Comparison of ENCODE assay signal across 21 cellular contexts in genomic region chr4:123133397-123134050, GRCh38.
A peak's percentile ranks its signal among the peaks of the same experiment; 100 is the strongest.
DNase-seq lines count a peak whose midpoint lies in the region; ATAC-seq, FAIRE-seq and TF ChIP-seq lines count a peak whose summit lies in the region.
"Had no signal": no experiment of that assay in that cellular context is flagged by ENCODE, and none has a peak within 500 bp of the region (broad histone marks: within the 10 kb centered on the region; RNA-seq: fewer than 3 reads in every experiment).

No MANE protein-coding gene starts in this region.

- no peak overlapping the region for H3K27ac ChIP-seq in small intestine (ENCODE audit: low read depth in 1 of 2, low read length in 1 of 2)
- H3K27ac ChIP-seq: GM23248, HL-60 had no signal

- CTCF ChIA-PET in WTC11 (lab: Charles Lee) = no interaction called here

- TF ChIP-seq CTCF in WTC11 (IDR thresholded peaks at IDR 0.05) = no peak

- no peaks in the 10 kb centered on the region for H3K9me3 Mint-ChIP-seq in WTC11
- no peaks in the 10 kb centered on the region for H3K9me3 Mint-ChIP-seq in activated T-cell treated with anti-CD3 and anti-CD28 coated beads, Interleukin-2, amount 50 U/mL, for 4 hours
- H3K9me3 Mint-ChIP-seq: T-cell had no signal

- DNase-seq in WTC11 (ENCODE audit: low spot score) = no peak
- DNase-seq in NCI-H2227 (lab: John Stamatoyannopoulos, UW; ENCODE audit: unreplicated experiment) = no peak
- no peak for DNase-seq in small intestine
- DNase-seq in COLO829 (ENCODE audit: low spot score) = no peak
- no peak for DNase-seq in activated T-cell treated with anti-CD3 and anti-CD28 coated beads, Interleukin-2, amount 50 U/mL, for 4 hours
- DNase-seq: activated CD4-positive, alpha-beta T cell treated with anti-CD3 and anti-CD28 coated beads for 48 hours; activated T-cell treated with anti-CD3 and anti-CD28 coated beads, Interleukin-2, amount 50 U/mL, for 48 hours; BE2C; DMS53; GM23248; head of caudate nucleus; Kasumi-1; kidney; NCI-H187; NCI-H69; T-cell had no signal

- H3K27me3 Mint-ChIP-seq in WTC11 (ENCODE audit: low read depth) = no peaks in the 10 kb centered on the region
- no peaks in the 10 kb centered on the region for H3K27me3 Mint-ChIP-seq in activated T-cell treated with anti-CD3 and anti-CD28 coated beads, Interleukin-2, amount 50 U/mL, for 4 hours (ENCODE audit: low read depth)
- H3K27me3 Mint-ChIP-seq: T-cell had no signal

- WGBS in small intestine, 3 donors = 62 to 73% (median 65%) methylated on average over 4 of the region's 4 CpGs

- H3K27me3 ChIP-seq in small intestine (ENCODE audit: control insufficient read depth in 2 of 2, insufficient read depth in 2 of 2, low read length in 2 of 2) = no peaks in the 10 kb centered on the region
- H3K27me3 ChIP-seq: BE2C had no signal

- ATAC-seq in GM18909 (IDR thresholded peaks at IDR 0.05; ENCODE audit: poor library complexity, unreplicated experiment) (peak; percentile 79), GM21529 (IDR thresholded peaks at IDR 0.05; ENCODE audit: unreplicated experiment) (peak; percentile 76), HG03039 (IDR thresholded peaks at IDR 0.05; ENCODE audit: unreplicated experiment) (peak; percentile 89), WTC11 (no peak)
- no peak for ATAC-seq in activated T-cell treated with anti-CD3 and anti-CD28 coated beads, Interleukin-2, amount 50 U/mL, for 4 hours
- ATAC-seq: T-cell had no signal

- POLR2A ChIA-PET in WTC11 (lab: Charles Lee) = interaction anchor here (0.6 kb wide), 1 partner anchor 19 kb away, joined by 5 read pairs; no protein-coding TSS in a partner anchor

- 0 out of 2 replicates have a peak overlapping the region, but pooled peaks have one; percentile 13 for H3K27ac Mint-ChIP-seq in WTC11
- H3K27ac Mint-ChIP-seq: T-cell had no signal

- H3K4me3 Mint-ChIP-seq in WTC11 = no peak overlapping the region
- no peak overlapping the region for H3K4me3 Mint-ChIP-seq in activated T-cell treated with anti-CD3 and anti-CD28 coated beads, Interleukin-2, amount 50 U/mL, for 4 hours
- H3K4me3 Mint-ChIP-seq: T-cell had no signal

- FAIRE-seq in small intestine (lab: Jason Lieb, UNC) = no peak
- FAIRE-seq: kidney, RCC 7860 had no signal

- no peaks in the 10 kb centered on the region for H3K9me3 ChIP-seq in small intestine (ENCODE audit: control insufficient read depth, low read depth)
- H3K9me3 ChIP-seq: BE2C had no signal

- H3K36me3 ChIP-seq in small intestine (ENCODE audit: control insufficient read depth in 2 of 2, insufficient read depth in 2 of 2, low read length in 2 of 2) = no peaks in the 10 kb centered on the region
- H3K36me3 ChIP-seq: BE2C had no signal

- no peaks in the 10 kb centered on the region for H3K36me3 Mint-ChIP-seq in WTC11
- H3K36me3 Mint-ChIP-seq in activated T-cell treated with anti-CD3 and anti-CD28 coated beads, Interleukin-2, amount 50 U/mL, for 4 hours (ENCODE audit: insufficient read depth) = peaks cover 13% of the 10 kb centered on the region

- no peak overlapping the region for H3K4me3 ChIP-seq in small intestine (ENCODE audit: low read depth in 1 of 2, low read length in 2 of 2)
- H3K4me3 ChIP-seq: GM23248 had no signal

- no peaks in the 10 kb centered on the region for H3K4me1 Mint-ChIP-seq in WTC11
- no peaks in the 10 kb centered on the region for H3K4me1 Mint-ChIP-seq in activated T-cell treated with anti-CD3 and anti-CD28 coated beads, Interleukin-2, amount 50 U/mL, for 4 hours (ENCODE audit: low read depth)
- H3K4me1 Mint-ChIP-seq: T-cell had no signal

- H3K4me1 ChIP-seq in small intestine (ENCODE audit: control insufficient read depth in 2 of 2, insufficient read depth in 1 of 2, low read depth in 1 of 2, low read length in 1 of 2) = no peaks in the 10 kb centered on the region
- H3K4me1 ChIP-seq: BE2C had no signal

TF ChIP-seq in WTC11, 78 proteins besides CTCF, POLR2A, EP300 and RAD21:
- no peak for TF ChIP-seq ELF4 (CRISPR knock-in tag; IDR thresholded peaks at IDR 0.05; ENCODE audit: low read depth)
- TF ChIP-seq, protein P1, sequence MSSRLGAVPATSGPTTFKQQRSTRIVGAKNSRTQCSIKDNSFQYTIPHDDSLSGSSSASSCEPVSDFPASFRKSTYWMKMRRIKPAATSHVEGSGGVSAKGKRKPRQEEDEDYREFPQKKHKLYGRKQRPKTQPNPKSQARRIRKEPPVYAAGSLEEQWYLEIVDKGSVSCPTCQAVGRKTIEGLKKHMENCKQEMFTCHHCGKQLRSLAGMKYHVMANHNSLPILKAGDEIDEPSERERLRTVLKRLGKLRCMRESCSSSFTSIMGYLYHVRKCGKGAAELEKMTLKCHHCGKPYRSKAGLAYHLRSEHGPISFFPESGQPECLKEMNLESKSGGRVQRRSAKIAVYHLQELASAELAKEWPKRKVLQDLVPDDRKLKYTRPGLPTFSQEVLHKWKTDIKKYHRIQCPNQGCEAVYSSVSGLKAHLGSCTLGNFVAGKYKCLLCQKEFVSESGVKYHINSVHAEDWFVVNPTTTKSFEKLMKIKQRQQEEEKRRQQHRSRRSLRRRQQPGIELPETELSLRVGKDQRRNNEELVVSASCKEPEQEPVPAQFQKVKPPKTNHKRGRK (CRISPR knock-in tag; IDR thresholded peaks at IDR 0.05; ENCODE audit: borderline replicate concordance) = no peak
- no peak for TF ChIP-seq ZNF396 (CRISPR knock-in tag; IDR thresholded peaks at IDR 0.05; ENCODE audit: borderline replicate concordance)
- no peak for TF ChIP-seq PREB (CRISPR knock-in tag; IDR thresholded peaks at IDR 0.05; ENCODE audit: borderline replicate concordance)
- TF ChIP-seq, protein P2, sequence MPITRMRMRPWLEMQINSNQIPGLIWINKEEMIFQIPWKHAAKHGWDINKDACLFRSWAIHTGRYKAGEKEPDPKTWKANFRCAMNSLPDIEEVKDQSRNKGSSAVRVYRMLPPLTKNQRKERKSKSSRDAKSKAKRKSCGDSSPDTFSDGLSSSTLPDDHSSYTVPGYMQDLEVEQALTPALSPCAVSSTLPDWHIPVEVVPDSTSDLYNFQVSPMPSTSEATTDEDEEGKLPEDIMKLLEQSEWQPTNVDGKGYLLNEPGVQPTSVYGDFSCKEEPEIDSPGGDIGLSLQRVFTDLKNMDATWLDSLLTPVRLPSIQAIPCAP (CRISPR knock-in tag; IDR thresholded peaks at IDR 0.05) = no peak
- TF ChIP-seq, protein P3, sequence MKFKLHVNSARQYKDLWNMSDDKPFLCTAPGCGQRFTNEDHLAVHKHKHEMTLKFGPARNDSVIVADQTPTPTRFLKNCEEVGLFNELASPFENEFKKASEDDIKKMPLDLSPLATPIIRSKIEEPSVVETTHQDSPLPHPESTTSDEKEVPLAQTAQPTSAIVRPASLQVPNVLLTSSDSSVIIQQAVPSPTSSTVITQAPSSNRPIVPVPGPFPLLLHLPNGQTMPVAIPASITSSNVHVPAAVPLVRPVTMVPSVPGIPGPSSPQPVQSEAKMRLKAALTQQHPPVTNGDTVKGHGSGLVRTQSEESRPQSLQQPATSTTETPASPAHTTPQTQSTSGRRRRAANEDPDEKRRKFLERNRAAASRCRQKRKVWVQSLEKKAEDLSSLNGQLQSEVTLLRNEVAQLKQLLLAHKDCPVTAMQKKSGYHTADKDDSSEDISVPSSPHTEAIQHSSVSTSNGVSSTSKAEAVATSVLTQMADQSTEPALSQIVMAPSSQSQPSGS (CRISPR knock-in tag; IDR thresholded peaks at IDR 0.05; ENCODE audit: borderline replicate concordance, low read depth) = no peak

Comparison
In these comparisons a context has a peak if more than half of its experiments do, and no peak if none do; other contexts are left out.
1. ATAC-seq: peak in GM18909 (single experiment), GM21529 (single experiment) and HG03039 (single experiment); none in WTC11 (single experiment) and activated T-cell treated with anti-CD3 and anti-CD28 coated beads, Interleukin-2, amount 50 U/mL, for 4 hours (0 of 2).